In genomic region chr17:81518113-81518784, GRCh38 we compare ENCODE assay signal across 8 cellular contexts. TPM values are rescaled to one million over a fixed set of nuclear protein-coding genes. Genes with fewer than 3 reads are reported as not detected.
DNase-seq lines count a peak whose midpoint lies in the region; ATAC-seq, FAIRE-seq and TF ChIP-seq lines count a peak whose summit lies in the region.

No MANE protein-coding gene starts in this region.

- H3K9me3 Mint-ChIP-seq in brain (no peaks in the 10 kb centered on the region), mesothelial cell of epicardium (no peaks in the 10 kb centered on the region)

- H3K4me3 ChIP-seq in A549 = peak overlapping the region; percentile 66

- CTCF ChIA-PET in A549 (lab: Yijun Ruan, JAX) = interaction anchor here (0.5 to 5.5 kb wide), 32 partner anchors 9 to 265 kb away, joined by 3 to 65 read pairs (median 4); partner anchors contain the start of genes CCDC137, FAAP100, FSCN2 and OXLD1

- H3K4me1 ChIP-seq in A549 = peaks cover 43% of the 10 kb centered on the region

- H3K36me3 Mint-ChIP-seq in brain = no peaks in the 10 kb centered on the region
- no peaks in the 10 kb centered on the region for H3K36me3 Mint-ChIP-seq in mesothelial cell of epicardium

- peak overlapping the region; percentile 99 for H3K4me2 ChIP-seq in A549

- H3K9me3 ChIP-seq in A549 = no peaks in the 10 kb centered on the region

- DNase-seq in A549 (ENCODE audit: low read depth in 1 of 2, low spot score in 1 of 2) (no peak), HCEC 1CT (peak; percentile 47), mesothelial cell of epicardium (ENCODE audit: low spot score in 2 of 2, unreplicated experiment in 2 of 2) (peak in 1 of 2 experiments; percentile 19), DMS 273 treated with DMSO at 0.1 percent for 48 hours (lab: John Stamatoyannopoulos, UW) (no peak), EL (no peak)

- TF ChIP-seq EP300 in A549 (IDR thresholded peaks at IDR 0.05) = no peak

- ATAC-seq in A549 (peak; percentile 1 to 9), HG02623 (IDR thresholded peaks at IDR 0.05; ENCODE audit: unreplicated experiment) (no peak), GM21381 (IDR thresholded peaks at IDR 0.05; ENCODE audit: unreplicated experiment) (no peak)

- TF ChIP-seq RAD21 in A549 (conservative IDR thresholded peaks at IDR 0.05 in 1 of 2, IDR thresholded peaks at IDR 0.05 in 1 of 2) = no peak

- no peak for TF ChIP-seq CTCF in A549 (IDR thresholded peaks at IDR 0.05)
- TF ChIP-seq CTCF in brain (conservative IDR thresholded peaks at IDR 0.05) = no peak
- TF ChIP-seq CTCF in mesothelial cell of epicardium (IDR thresholded peaks at IDR 0.05; ENCODE audit: unreplicated experiment) = no peak

- FAIRE-seq in A549 (lab: Jason Lieb, UNC) = no peak

- H3K4me1 Mint-ChIP-seq in brain (peaks cover 56% of the 10 kb centered on the region), mesothelial cell of epicardium (peaks cover 36% of the 10 kb centered on the region)

- WGBS in A549 (ENCODE audit: missing lambda C conversion rate) = 72% methylated on average over 24 of the region's 24 CpGs

- H3K4me3 Mint-ChIP-seq in brain (peak overlapping the region in 4 of 5 experiments; percentile 22 to 80 (median 64)), mesothelial cell of epicardium (peak overlapping the region; percentile 49)

- no peak for TF ChIP-seq POLR2A in A549 (IDR thresholded peaks at IDR 0.05; ENCODE audit: low read length)

- peaks cover 20% of the 10 kb centered on the region for H3K27me3 Mint-ChIP-seq in brain
- peaks cover 13% of the 10 kb centered on the region for H3K27me3 Mint-ChIP-seq in mesothelial cell of epicardium (ENCODE audit: low read depth)

- H3K27ac ChIP-seq in A549 = peak overlapping the region; percentile 89 to 99

- POLR2A ChIA-PET in A549 (lab: Yijun Ruan, JAX) = interaction anchor here (0.9 to 2.0 kb wide), 5 partner anchors 10 to 34 kb away, joined by 3 to 19 read pairs (median 4); partner anchors contain the start of genes FAAP100 and FSCN2

- H3K27ac Mint-ChIP-seq in brain = peak overlapping the region; percentile 11 to 65 (median 29)
- H3K27ac Mint-ChIP-seq in mesothelial cell of epicardium = peak overlapping the region; percentile 44

TF ChIP-seq in A549, 52 proteins besides CTCF, POLR2A, EP300 and RAD21:
- TF ChIP-seq TFCP2L1 (CRISPR knock-in tag; IDR thresholded peaks at IDR 0.05) (no peak), FOSB (CRISPR knock-in tag; IDR thresholded peaks at IDR 0.05) (peak; percentile 24; the same call in 1 of the 2 replicates), MAFK (IDR thresholded peaks at IDR 0.05; ENCODE audit: partially characterized antibody) (no peak), EHF (CRISPR knock-in tag; IDR thresholded peaks at IDR 0.05) (no peak), ZFP36 (IDR thresholded peaks at IDR 0.05; ENCODE audit: borderline replicate concordance, partially characterized antibody) (no peak), FOXS1 (CRISPR knock-in tag; IDR thresholded peaks at IDR 0.05) (no peak)

RNA-seq across cellular contexts. Expression of gene ACTG1, which starts 5.7 kb away (rescaled TPM):
- 2,042 and 2,306 TPM in 2 replicates for polyA plus RNA-seq in A549 (2011; rRNA removed)
- polyA plus RNA-seq in A549 (2012; cell fraction: cytosol; rRNA removed) = 14,539 and 15,776 TPM in 2 replicates
- 26,089 and 28,335 TPM in 2 replicates for polyA plus RNA-seq in A549 (2012; cell fraction: nucleus; rRNA removed)
- 7,182 to 8,782 TPM (median 7,263 TPM) in 3 replicates for polyA plus RNA-seq in A549 (2017; fragmentation: RNase III; extraction: RNeasy Plus Mini Kit Qiagen cat#74134 plus additional on column Dnase treatment)
- polyA minus RNA-seq in A549 (2011; rRNA and poly(A)+ RNA removed) = 2,054 and 3,772 TPM in 2 replicates
- polyA plus RNA-seq in brain (ENCODE audit: insufficient read depth, low read depth, low replicate concordance) = 5,204 TPM
- 4,391 to 4,678 TPM (median 4,589 TPM) in 3 replicates for total RNA-seq in mesothelial cell of epicardium

RNA-seq across cellular contexts. Expression of gene FSCN2, which starts 9.9 kb away (rescaled TPM):
- polyA plus RNA-seq in A549 (2011; rRNA removed) (0.84 and 1.2 TPM in 2 replicates), A549 (2017; fragmentation: RNase III; extraction: RNeasy Plus Mini Kit Qiagen cat#74134 plus additional on column Dnase treatment) (1.3 to 1.7 TPM (median 1.3 TPM) in 3 replicates), brain (ENCODE audit: insufficient read depth, low read depth, low replicate concordance) (1.3 TPM)
- polyA plus RNA-seq in A549 (2012; cell fraction: cytosol; rRNA removed) = 0.74 and 1.1 TPM in 2 replicates
- 7.5 and 8.3 TPM in 2 replicates for polyA plus RNA-seq in A549 (2012; cell fraction: nucleus; rRNA removed)
- 3.6 and 3.7 TPM in 2 replicates for polyA minus RNA-seq in A549 (2011; rRNA and poly(A)+ RNA removed)
- 13.0 to 17.3 TPM (median 13.3 TPM) in 3 replicates for total RNA-seq in mesothelial cell of epicardium

RNA-seq across cellular contexts. Expression of gene FAAP100, which starts 33.9 kb away (rescaled TPM):
- polyA plus RNA-seq in A549 (2011; rRNA removed) (5.4 and 7.2 TPM in 2 replicates), A549 (2017; fragmentation: RNase III; extraction: RNeasy Plus Mini Kit Qiagen cat#74134 plus additional on column Dnase treatment) (16.2 to 17.7 TPM (median 16.8 TPM) in 3 replicates), brain (ENCODE audit: insufficient read depth, low read depth, low replicate concordance) (25.8 TPM)
- polyA plus RNA-seq in A549 (2012; cell fraction: cytosol; rRNA removed) = 17.3 and 25.1 TPM in 2 replicates
- polyA plus RNA-seq in A549 (2012; cell fraction: nucleus; rRNA removed) = 52.4 and 75.7 TPM in 2 replicates
- 7.8 and 10.0 TPM in 2 replicates for polyA minus RNA-seq in A549 (2011; rRNA and poly(A)+ RNA removed)
- 35.4 to 37.2 TPM (median 36.0 TPM) in 3 replicates for total RNA-seq in mesothelial cell of epicardium

Comparison
In these comparisons a context has a peak if more than half of its experiments do, and no peak if none do; other contexts are left out.
1. ATAC-seq: peak in A549 (2 of 2); none in HG02623 (single experiment) and GM21381 (single experiment).